Comparison of ENCODE assay signal across 15 cellular contexts in genomic region chr16:13118091-13118490, GRCh38.
DNase-seq lines count a peak whose midpoint lies in the region; TF ChIP-seq lines count a peak whose summit lies in the region.
"Had no signal": no experiment of that assay in that cellular context is flagged by ENCODE, and none has a peak within 500 bp of the region (broad histone marks: within the 10 kb centered on the region; RNA-seq: fewer than 3 reads in every experiment).

No MANE protein-coding gene starts in this region.

- H3K79me2 ChIP-seq in H9 (ENCODE audit: insufficient read depth, low read length) (no peaks in the 10 kb centered on the region), mesendoderm (ENCODE audit: control insufficient read depth, insufficient read depth, low read length) (peaks cover 9% of the 10 kb centered on the region)

- H3K27ac ChIP-seq in H9 (ENCODE audit: insufficient read length, low read depth, low read length) (no peak overlapping the region), mesendoderm (ENCODE audit: low read depth, low read length) (no peak overlapping the region), suprapubic skin (no peak overlapping the region)
- H3K27ac ChIP-seq: BLaER1 treated with 17β-estradiol and CSF1 and Interleukin-3, amounts not matched to agents 10 nM and 100 nM had no signal

- no peaks in the 10 kb centered on the region for H3K27me3 Mint-ChIP-seq in H9 (ENCODE audit: low read depth)
- H3K27me3 Mint-ChIP-seq: CD4-positive, CD25-positive, alpha-beta regulatory T cell; IgD-negative memory B cell had no signal

- peaks cover 4 to 13% (median 7%) of the 10 kb centered on the region in 3 experiments; a peak in 6 of 7 replicates for H3K36me3 Mint-ChIP-seq in H9 (ENCODE audit: insufficient read depth in 1 of 3, low read depth in 3 of 3)
- H3K36me3 Mint-ChIP-seq: CD4-positive, CD25-positive, alpha-beta regulatory T cell; IgD-negative memory B cell had no signal

- no peaks in the 10 kb centered on the region for H3K23me2 ChIP-seq in H9 (ENCODE audit: insufficient read length, low read depth, low read length, poor library complexity, severe bottlenecking)

- H3K79me1 ChIP-seq in H9 (ENCODE audit: insufficient read depth, low read depth, low read length, poor library complexity, severe bottlenecking) (no peaks in the 10 kb centered on the region), mesendoderm (ENCODE audit: low read length) (peaks cover 11% of the 10 kb centered on the region)

- H2AFZ ChIP-seq in H9 (ENCODE audit: low read length) = no peak overlapping the region

- no peaks in the 10 kb centered on the region for H4K20me1 ChIP-seq in H9 (ENCODE audit: control insufficient read depth, insufficient read depth, insufficient read length)
- H4K20me1 ChIP-seq: BLaER1 treated with 17β-estradiol and CSF1 and Interleukin-3, amounts not matched to agents 10 nM and 100 nM had no signal

- no peak overlapping the region for H4K91ac ChIP-seq in H9 (ENCODE audit: insufficient read length, low read depth, low read length)

- no CpG with 5 or more reads among the region's 5 CpGs for WGBS in H9 (ENCODE audit: extremely low coverage, insufficient read length, low lambda C conversion rate)
- no CpG with 5 or more reads among the region's 5 CpGs for WGBS in mesendoderm (ENCODE audit: extremely low coverage, insufficient coverage, low lambda C conversion rate)
- WGBS in suprapubic skin = 95% methylated on average over 5 of the region's 5 CpGs

- no peak overlapping the region for H3K56ac ChIP-seq in H9 (ENCODE audit: insufficient read length, low read depth, low read length)
- peak overlapping the region; percentile 73 for H3K56ac ChIP-seq in mesendoderm (ENCODE audit: low read length)

- no peak overlapping the region for H2BK20ac ChIP-seq in H9 (ENCODE audit: low read depth, low read length, poor library complexity, severe bottlenecking)

- H4K5ac ChIP-seq in H9 (ENCODE audit: insufficient read length, low read depth, low read length) (no peak overlapping the region), mesendoderm (ENCODE audit: low read length) (no peak overlapping the region)

- H3K9ac ChIP-seq in H9 (ENCODE audit: extremely low read depth, insufficient read length, low read length) (no peak overlapping the region), mesendoderm (ENCODE audit: low read length) (no peak overlapping the region)
- H3K9ac ChIP-seq: BLaER1 treated with 17β-estradiol and CSF1 and Interleukin-3, amounts not matched to agents 10 nM and 100 nM had no signal

- H2BK5ac ChIP-seq in H9 (ENCODE audit: insufficient read length, low read length) = no peak overlapping the region
- peak overlapping the region; percentile 62 for H2BK5ac ChIP-seq in mesendoderm (ENCODE audit: low read length)

- H3K9me3 Mint-ChIP-seq in H9 = peaks cover 11 to 14% of the 10 kb centered on the region in 2 experiments

- no peak for TF ChIP-seq CTCF in H9 (conservative IDR thresholded peaks at IDR 0.05)
- TF ChIP-seq CTCF in epithelial cell of proximal tubule (conservative IDR thresholded peaks at IDR 0.05; ENCODE audit: low read depth, low read length) = no peak
- TF ChIP-seq CTCF in suprapubic skin (IDR thresholded peaks at IDR 0.05) = no peak

- H2BK15ac ChIP-seq in H9 (ENCODE audit: low read depth, low read length) (no peak overlapping the region), mesendoderm (replicated peaks; ENCODE audit: low read depth) (no peak overlapping the region)

- H2BK12ac ChIP-seq in H9 (ENCODE audit: insufficient read length, low read depth, low read length) = no peak overlapping the region

- DNase-seq in H9 (no peak), SW480 (ENCODE audit: low spot score) (peak; percentile 2), epithelial cell of proximal tubule (ENCODE audit: low read depth) (peak; percentile 64), mesendoderm (no peak), epidermal melanocyte (ENCODE audit: insufficient read length, low spot score) (no peak), DMS 273 (lab: John Stamatoyannopoulos, UW; ENCODE audit: unreplicated experiment) (no peak), suprapubic skin (ENCODE audit: low spot score in 2 of 2) (no peak), activated gamma-delta T cell (lab: John Stamatoyannopoulos, UW) (no peak)
- DNase-seq: ACHN; Calu3; CD4-positive, CD25-positive, alpha-beta regulatory T cell; DMS79; EL had no signal

- H3K4me1 ChIP-seq in H9 (ENCODE audit: insufficient read depth, low read length) (peaks cover 14% of the 10 kb centered on the region; the same call in 1 of the 2 replicates), mesendoderm (ENCODE audit: control insufficient read depth, low read depth, low read length) (peaks cover 20% of the 10 kb centered on the region), suprapubic skin (no peaks in the 10 kb centered on the region)
- H3K4me1 ChIP-seq: BLaER1 treated with 17β-estradiol and CSF1 and Interleukin-3, amounts not matched to agents 10 nM and 100 nM had no signal

- TF ChIP-seq EP300 in suprapubic skin (IDR thresholded peaks at IDR 0.05) = no peak

- H3K4me3 Mint-ChIP-seq in H9 = no peak overlapping the region
- H3K4me3 Mint-ChIP-seq: CD4-positive, CD25-positive, alpha-beta regulatory T cell; IgD-negative memory B cell had no signal

- H3K36me3 ChIP-seq in mesendoderm (ENCODE audit: control insufficient read depth, insufficient read depth, low read length) = no peaks in the 10 kb centered on the region
- no peaks in the 10 kb centered on the region for H3K36me3 ChIP-seq in suprapubic skin
- H3K36me3 ChIP-seq: BLaER1 treated with 17β-estradiol and CSF1 and Interleukin-3, amounts not matched to agents 10 nM and 100 nM had no signal

- H4K8ac ChIP-seq in H9 (replicated peaks; ENCODE audit: insufficient read length, low read depth, low read length) (no peak overlapping the region), mesendoderm (ENCODE audit: low read depth, low read length) (no peak overlapping the region)

- H3K4me3 ChIP-seq in epithelial cell of proximal tubule (ENCODE audit: low read depth, low read length) = no peak overlapping the region
- H3K4me3 ChIP-seq in mesendoderm (ENCODE audit: low read length) = no peak overlapping the region
- H3K4me3 ChIP-seq in suprapubic skin = no peak overlapping the region
- H3K4me3 ChIP-seq: BLaER1 treated with 17β-estradiol and CSF1 and Interleukin-3, amounts not matched to agents 10 nM and 100 nM had no signal

- peaks cover 29 to 44% of the 10 kb centered on the region in 2 experiments for H3K4me1 Mint-ChIP-seq in H9
- H3K4me1 Mint-ChIP-seq: CD4-positive, CD25-positive, alpha-beta regulatory T cell; IgD-negative memory B cell had no signal

- no peak overlapping the region for H3T11ph ChIP-seq in H9 (ENCODE audit: low read length)

- H3K23ac ChIP-seq in H9 (ENCODE audit: insufficient read length, low read depth, low read length) = no peak overlapping the region
- no peak overlapping the region for H3K23ac ChIP-seq in mesendoderm (ENCODE audit: low read length)

- H3K27me3 ChIP-seq in H9 (ENCODE audit: insufficient read depth, low read length) (no peaks in the 10 kb centered on the region), mesendoderm (ENCODE audit: insufficient read depth, low read length, poor library complexity) (no peaks in the 10 kb centered on the region), suprapubic skin (no peaks in the 10 kb centered on the region)
- H3K27me3 ChIP-seq: BLaER1 treated with 17β-estradiol and CSF1 and Interleukin-3, amounts not matched to agents 10 nM and 100 nM had no signal

- H2BK120ac ChIP-seq in H9 (ENCODE audit: low read depth, low read length, poor library complexity, severe bottlenecking) (no peak overlapping the region), mesendoderm (ENCODE audit: low read depth, low read length) (no peak overlapping the region)

- H2AK5ac ChIP-seq in H9 (ENCODE audit: insufficient read length, low read length) (no peak overlapping the region), mesendoderm (ENCODE audit: low read length) (peak overlapping the region; percentile 98)

- H3K18ac ChIP-seq in H9 (ENCODE audit: insufficient read length, low read depth, low read length) = no peak overlapping the region
- peak overlapping the region; percentile 45 for H3K18ac ChIP-seq in mesendoderm (ENCODE audit: low read length)

- H3K14ac ChIP-seq in H9 (ENCODE audit: insufficient read depth, low read length) = no peak overlapping the region

- no peak overlapping the region for H3K4ac ChIP-seq in H9 (ENCODE audit: low read depth, low read length)
- peak overlapping the region; percentile 20 for H3K4ac ChIP-seq in mesendoderm (ENCODE audit: low read depth, low read length)

- H3K4me2 ChIP-seq in H9 (ENCODE audit: insufficient read depth, insufficient read length, low read length) (no peak overlapping the region), mesendoderm (ENCODE audit: low read length) (no peak overlapping the region)
- H3K4me2 ChIP-seq: BLaER1 treated with 17β-estradiol and CSF1 and Interleukin-3, amounts not matched to agents 10 nM and 100 nM had no signal

- TF ChIP-seq POLR2A in suprapubic skin (IDR thresholded peaks at IDR 0.05) = no peak

- H3K27ac Mint-ChIP-seq in H9 = peak overlapping the region in 2 of 3 experiments; percentile 46 to 53; a peak in 4 of 7 replicates
- H3K27ac Mint-ChIP-seq: CD4-positive, CD25-positive, alpha-beta regulatory T cell; IgD-negative memory B cell had no signal

- H3K9me3 ChIP-seq in H9 (ENCODE audit: control insufficient read depth, low read depth, low read length) (no peaks in the 10 kb centered on the region), suprapubic skin (no peaks in the 10 kb centered on the region)

Comparison
In these comparisons a context has a peak if more than half of its experiments do, and no peak if none do; other contexts are left out.
1. DNase-seq: peak in SW480 (single experiment) and epithelial cell of proximal tubule (single experiment); none in H9 (single experiment), mesendoderm (single experiment), epidermal melanocyte (single experiment), DMS 273 (single experiment), suprapubic skin (0 of 2) and activated gamma-delta T cell (single experiment).